11 cellular contexts compared by ENCODE assay signal in genomic region chr2:227509824-227510619, GRCh38. TPM values are rescaled to one million over a fixed set of nuclear protein-coding genes. Genes with fewer than 3 reads are reported as not detected.
A peak's percentile ranks its signal among the peaks of the same experiment; 100 is the strongest.
DNase-seq lines count a peak whose midpoint lies in the region; FAIRE-seq and TF ChIP-seq lines count a peak whose summit lies in the region.
"Had no signal": no experiment of that assay in that cellular context is flagged by ENCODE, and none has a peak within 500 bp of the region (broad histone marks: within the 10 kb centered on the region; RNA-seq: fewer than 3 reads in every experiment).

No MANE protein-coding gene starts in this region.

- no peak for FAIRE-seq in frontal cortex (lab: Jason Lieb, UNC)

- no peaks in the 10 kb centered on the region for H3K27me3 Mint-ChIP-seq in activated naive CD8-positive, alpha-beta T cell
- no peaks in the 10 kb centered on the region for H3K27me3 Mint-ChIP-seq in activated naive CD8-positive, alpha-beta T cell treated with anti-CD3 and anti-CD28 coated beads for 36 hours
- no peaks in the 10 kb centered on the region for H3K27me3 Mint-ChIP-seq in type B pancreatic cell

- no peak for TF ChIP-seq CTCF in type B pancreatic cell (conservative IDR thresholded peaks at IDR 0.05)

- H3K9me3 Mint-ChIP-seq in activated naive CD8-positive, alpha-beta T cell (ENCODE audit: low read depth), result no peaks in the 10 kb centered on the region
- H3K9me3 Mint-ChIP-seq in activated naive CD8-positive, alpha-beta T cell treated with anti-CD3 and anti-CD28 coated beads for 36 hours, result no peaks in the 10 kb centered on the region
- H3K9me3 Mint-ChIP-seq in type B pancreatic cell, result no peaks in the 10 kb centered on the region
- H3K9me3 Mint-ChIP-seq: CD8-positive, alpha-beta T cell; nephron had no signal

- H3K4me3 Mint-ChIP-seq in activated naive CD8-positive, alpha-beta T cell, result no peak overlapping the region
- H3K4me3 Mint-ChIP-seq in activated naive CD8-positive, alpha-beta T cell treated with anti-CD3 and anti-CD28 coated beads for 36 hours, result no peak overlapping the region
- peak overlapping the region; percentile 49 for H3K4me3 Mint-ChIP-seq in type B pancreatic cell
- H3K4me3 Mint-ChIP-seq: CD8-positive, alpha-beta T cell; nephron had no signal

- peak overlapping the region; percentile 64 for H3K27ac Mint-ChIP-seq in activated naive CD8-positive, alpha-beta T cell
- no peak overlapping the region for H3K27ac Mint-ChIP-seq in activated naive CD8-positive, alpha-beta T cell treated with anti-CD3 and anti-CD28 coated beads for 36 hours
- peak overlapping the region; percentile 51 for H3K27ac Mint-ChIP-seq in type B pancreatic cell
- H3K27ac Mint-ChIP-seq: CD8-positive, alpha-beta T cell had no signal

- peaks cover 7% of the 10 kb centered on the region for H3K36me3 Mint-ChIP-seq in activated naive CD8-positive, alpha-beta T cell
- H3K36me3 Mint-ChIP-seq in activated naive CD8-positive, alpha-beta T cell treated with anti-CD3 and anti-CD28 coated beads for 36 hours, result peaks cover 20% of the 10 kb centered on the region
- peaks cover 4% of the 10 kb centered on the region for H3K36me3 Mint-ChIP-seq in type B pancreatic cell

- H3K4me1 Mint-ChIP-seq in activated naive CD8-positive, alpha-beta T cell (ENCODE audit: low read depth), result peaks cover 91% of the 10 kb centered on the region
- peaks cover 74% of the 10 kb centered on the region for H3K4me1 Mint-ChIP-seq in activated naive CD8-positive, alpha-beta T cell treated with anti-CD3 and anti-CD28 coated beads for 36 hours
- peaks cover 45% of the 10 kb centered on the region for H3K4me1 Mint-ChIP-seq in type B pancreatic cell (ENCODE audit: unreplicated experiment)

- DNase-seq in activated naive CD8-positive, alpha-beta T cell treated with anti-CD3 and anti-CD28 coated beads for 36 hours, result no peak
- DNase-seq in T1000 (lab: John Stamatoyannopoulos, UW) (peak; percentile 11), glomerular visceral epithelial cell (ENCODE audit: extremely low spot score) (peak; percentile 20), type B pancreatic cell (ENCODE audit: extremely low spot score, unreplicated experiment) (no peak), frontal cortex (ENCODE audit: low spot score in 2 of 2) (no peak), NCI-H187 (lab: John Stamatoyannopoulos, UW) (no peak)
- DNase-seq in activated CD4-positive, alpha-beta T cell treated with anti-CD3 and anti-CD28 coated beads, Interleukin-2, amount 50 U/mL, for 48 hours, result no peak
- DNase-seq: activated gamma-delta T cell treated with Interleukin-2 at 50 U/mL for 16 hours; CD8-positive, alpha-beta T cell had no signal

RNA-seq across cellular contexts. Expression of gene AGFG1, which starts 38.1 kb away (rescaled TPM):
- 100 to 1,000 TPM; 151 to 162 TPM for total RNA-seq in activated naive CD8-positive, alpha-beta T cell treated with anti-CD3 and anti-CD28 coated beads for 36 hours
- total RNA-seq in type B pancreatic cell (ENCODE audit: low replicate concordance) (63.2 and 75.6 TPM in 2 replicates), frontal cortex (73.0 TPM)

Comparison
In these comparisons a context has a peak if more than half of its experiments do, and no peak if none do; other contexts are left out.
1. DNase-seq: peak in T1000 (single experiment) and glomerular visceral epithelial cell (single experiment); none in activated naive CD8-positive, alpha-beta T cell treated with anti-CD3 and anti-CD28 coated beads for 36 hours (single experiment), type B pancreatic cell (single experiment), frontal cortex (0 of 2), NCI-H187 (0 of 2) and activated CD4-positive, alpha-beta T cell treated with anti-CD3 and anti-CD28 coated beads, Interleukin-2, amount 50 U/mL, for 48 hours (0 of 2).